8 cellular contexts compared by ENCODE assay signal in the genomic region with DNA sequence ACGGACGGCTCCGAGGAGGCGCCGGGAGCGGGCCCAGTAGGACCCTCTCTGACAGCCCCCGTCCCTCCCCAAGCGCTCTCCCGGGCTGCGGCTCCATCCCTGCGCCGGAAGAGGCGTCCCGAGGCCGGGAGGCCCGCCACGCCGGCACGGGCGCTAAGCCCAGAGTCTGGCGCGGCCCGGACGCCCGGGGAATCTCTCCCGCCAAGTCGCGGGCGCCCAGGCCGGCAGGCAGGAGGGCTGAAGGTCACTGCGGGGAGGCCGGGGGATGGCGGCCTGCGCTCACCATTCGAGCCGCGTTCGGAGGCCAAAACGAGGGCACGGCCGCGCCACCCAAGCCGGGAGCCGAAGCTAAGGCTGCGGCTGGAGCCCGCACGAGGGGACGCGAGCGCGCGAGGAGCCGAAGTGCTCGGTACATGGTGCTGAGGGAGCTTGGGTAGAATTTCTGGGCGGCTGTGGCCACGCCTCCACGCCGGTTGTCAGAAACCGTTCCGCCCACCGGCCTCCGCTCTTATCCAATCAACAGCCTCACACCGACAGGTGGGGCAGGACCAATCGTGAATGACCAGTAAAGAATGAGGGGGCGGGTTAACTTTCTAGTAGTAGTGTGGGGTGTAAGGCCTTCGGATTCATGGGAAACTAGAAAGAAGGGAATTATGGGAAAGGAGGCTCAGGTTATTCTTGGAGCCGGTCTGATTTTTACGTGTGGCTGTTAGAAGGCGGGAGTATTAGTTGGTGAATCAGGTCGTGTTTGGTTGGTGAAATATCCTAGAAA. TPM values are rescaled to one million over a fixed set of nuclear protein-coding genes. Genes with fewer than 3 reads are reported as not detected.
DNase-seq lines count a peak whose midpoint lies in the region; ATAC-seq and TF ChIP-seq lines count a peak whose summit lies in the region.

A gene (minus strand): TSS at position 448 of the 772 bp plus-strand sequence. CDS start 33 bp downstream, at position 415.

- DNase-seq in Daoy (ENCODE audit: low read depth) (peak; percentile 98), GOT3 (lab: John Stamatoyannopoulos, UW) (peak; percentile 100), LNCaP clone FGC (ENCODE audit: low read depth) (peak; percentile 96), RWPE1 (ENCODE audit: low spot score) (peak; percentile 97), fibroblast of mammary gland (ENCODE audit: low read depth) (peak; percentile 98)
- DNase-seq in naive thymus-derived CD8-positive, alpha-beta T cell: peak; percentile 84 to 96 (median 92)
- peak; percentile 88 to 93 (median 92) for DNase-seq in stimulated activated naive CD4-positive, alpha-beta T cell (lab: John Stamatoyannopoulos, UW)

- H3K4me3 ChIP-seq in LNCaP clone FGC (ENCODE audit: low read depth, low read length) (peak within 1 kb of the TSS; percentile 67), fibroblast of mammary gland (ENCODE audit: control insufficient read depth, low read depth, low read length) (peak within 1 kb of the TSS; percentile 78)

- CTCF ChIA-PET in RWPE1 (lab: Yijun Ruan, JAX): interaction anchor here (0.7 to 0.8 kb wide), 2 partner anchors 107 to 298 kb away, joined by 9 to 12 read pairs; no protein-coding TSS in a partner anchor

- H3K36me3 Mint-ChIP-seq in activated T-helper 17 cell treated with anti-CD3 and anti-CD28 coated beads, Interleukin-2, amount 50 U/mL, for 72 hours (ENCODE audit: low read depth): peaks cover 22% of the 10 kb centered on the region
- H3K36me3 Mint-ChIP-seq in naive thymus-derived CD8-positive, alpha-beta T cell: peaks cover 0 to 14% (median 5%) of the 10 kb centered on the region in 3 donors

- H3K27ac ChIP-seq in RWPE1: peak within 1 kb of the TSS; percentile 88

- H3K9me3 Mint-ChIP-seq in activated T-helper 17 cell treated with anti-CD3 and anti-CD28 coated beads, Interleukin-2, amount 50 U/mL, for 72 hours: no peaks in the 10 kb centered on the region
- H3K9me3 Mint-ChIP-seq in naive thymus-derived CD8-positive, alpha-beta T cell: no peaks in the 10 kb centered on the region

- POLR2A ChIA-PET in RWPE1 (lab: Yijun Ruan, JAX; ENCODE audit: low non-redundant PET): no interaction called here
- POLR2A ChIA-PET in naive thymus-derived CD8-positive, alpha-beta T cell (lab: Charles Lee): interaction anchor here (0.6 to 1.3 kb wide), 5 partner anchors 28 to 1736 kb away, joined by 3 to 4 read pairs (median 3); a partner anchor contains a TSS

- no peak within 1 kb of the TSS for H3K4me3 Mint-ChIP-seq in activated T-helper 17 cell treated with anti-CD3 and anti-CD28 coated beads, Interleukin-2, amount 50 U/mL, for 72 hours
- peak within 1 kb of the TSS in 9 of 10 donors; percentile 83 to 97 (median 92) for H3K4me3 Mint-ChIP-seq in naive thymus-derived CD8-positive, alpha-beta T cell

- peak; percentile 98 for ATAC-seq in activated T-helper 17 cell treated with anti-CD3 and anti-CD28 coated beads, Interleukin-2, amount 50 U/mL, for 72 hours (replicated peaks)
- peak; percentile 95 for ATAC-seq in naive thymus-derived CD8-positive, alpha-beta T cell

- TF ChIP-seq CTCF in LNCaP clone FGC (IDR thresholded peaks at IDR 0.05; ENCODE audit: control insufficient read depth, extremely low read depth, insufficient read depth): no peak
- no peak for TF ChIP-seq CTCF in RWPE1 (conservative IDR thresholded peaks at IDR 0.05; ENCODE audit: low read depth)
- no peak for TF ChIP-seq CTCF in fibroblast of mammary gland (conservative IDR thresholded peaks at IDR 0.05; ENCODE audit: control insufficient read depth, insufficient read depth, low read depth, low read length)

- H3K27me3 Mint-ChIP-seq in activated T-helper 17 cell treated with anti-CD3 and anti-CD28 coated beads, Interleukin-2, amount 50 U/mL, for 72 hours: peaks cover 22% of the 10 kb centered on the region
- H3K27me3 Mint-ChIP-seq in naive thymus-derived CD8-positive, alpha-beta T cell: peaks cover 2 to 19% (median 13%) of the 10 kb centered on the region in 5 donors

- H3K4me1 Mint-ChIP-seq in activated T-helper 17 cell treated with anti-CD3 and anti-CD28 coated beads, Interleukin-2, amount 50 U/mL, for 72 hours: peaks cover 5% of the 10 kb centered on the region
- peaks cover 9 to 26% (median 23%) of the 10 kb centered on the region in 4 donors for H3K4me1 Mint-ChIP-seq in naive thymus-derived CD8-positive, alpha-beta T cell

- H3K27ac Mint-ChIP-seq in activated T-helper 17 cell treated with anti-CD3 and anti-CD28 coated beads, Interleukin-2, amount 50 U/mL, for 72 hours: peak within 1 kb of the TSS; percentile 45
- H3K27ac Mint-ChIP-seq in naive thymus-derived CD8-positive, alpha-beta T cell: peak within 1 kb of the TSS; percentile 51 to 95 (median 86)

RNA-seq across cellular contexts. Expression of the gene that starts here (rescaled TPM):
- 103 and 104 TPM in 2 replicates for total RNA-seq in Daoy (2014; rRNA removed; shearing (Covaris generic))
- 10 to 100 TPM; 29.2 to 62.5 TPM for total RNA-seq in activated T-helper 17 cell treated with anti-CD3 and anti-CD28 coated beads, Interleukin-2, amount 50 U/mL, for 72 hours
- 10 to 100 TPM; 30.3 to 32.1 TPM for total RNA-seq in naive thymus-derived CD8-positive, alpha-beta T cell
- polyA plus RNA-seq in naive thymus-derived CD8-positive, alpha-beta T cell: 10 to 100 TPM; 34.7 to 44.8 (median 35.7) TPM

Comparison
In these comparisons a context has a peak if more than half of its experiments do, and no peak if none do; other contexts are left out.
1. Peak in every context shown above with its lines: DNase-seq, ATAC-seq, H3K4me3 ChIP-seq and H3K27ac ChIP-seq.